In genomic region chr6:3869632-3870527, GRCh38 we compare ENCODE assay signal across 1 cellular context.
TF ChIP-seq lines count a peak whose summit lies in the region.

No MANE protein-coding gene starts in this region.

TF ChIP-seq in GM12878, 131 proteins besides CTCF, POLR2A, EP300 and RAD21:
- TF ChIP-seq MAX (IDR thresholded peaks at IDR 0.05; ENCODE audit: low read depth, low read length) (no peak), FOXK2 (IDR thresholded peaks at IDR 0.05) (no peak), CBFB (IDR thresholded peaks at IDR 0.05; ENCODE audit: low read depth) (no peak), RELA (IDR thresholded peaks at IDR 0.05; ENCODE audit: borderline replicate concordance, partially characterized antibody) (no peak), BMI1 (IDR thresholded peaks at IDR 0.05; ENCODE audit: borderline replicate concordance) (no peak), RCOR1 (conservative IDR thresholded peaks at IDR 0.05; ENCODE audit: low read depth, low read length) (no peak), ZBTB11 (CRISPR knock-in tag; IDR thresholded peaks at IDR 0.05) (no peak), CREM (IDR thresholded peaks at IDR 0.05; ENCODE audit: low read depth) (no peak), LARP7 (IDR thresholded peaks at IDR 0.05) (no peak), SMAD5 (IDR thresholded peaks at IDR 0.05; ENCODE audit: low read depth) (no peak), MXI1 (IDR thresholded peaks at IDR 0.05; ENCODE audit: low read depth, low read length) (no peak), EGR1 (IDR thresholded peaks at IDR 0.05; ENCODE audit: borderline replicate concordance in 1 of 2, low read depth in 2 of 2, low read length in 2 of 2) (no peak), ZNF207 (IDR thresholded peaks at IDR 0.05; ENCODE audit: borderline replicate concordance) (no peak)
